ENCODE assay signal across 1 cellular context in genomic region chr1:41015894-41016470, GRCh38.
TF ChIP-seq lines count a peak whose summit lies in the region.

No MANE protein-coding gene starts in this region.

TF ChIP-seq in WTC11, 78 proteins besides CTCF, POLR2A, EP300 and RAD21 (continued from another document):
- no peak for TF ChIP-seq PREB (CRISPR knock-in tag; IDR thresholded peaks at IDR 0.05; ENCODE audit: borderline replicate concordance)
- no peak for TF ChIP-seq GTF2I (CRISPR knock-in tag; conservative IDR thresholded peaks at IDR 0.05)
- no peak for TF ChIP-seq RELA (CRISPR knock-in tag; IDR thresholded peaks at IDR 0.05; ENCODE audit: borderline replicate concordance)
- no peak for TF ChIP-seq HMGXB4 (CRISPR knock-in tag; IDR thresholded peaks at IDR 0.05)
- no peak for TF ChIP-seq KAT7 (CRISPR knock-in tag; IDR thresholded peaks at IDR 0.05; ENCODE audit: borderline replicate concordance)
- TF ChIP-seq JUN (CRISPR knock-in tag; IDR thresholded peaks at IDR 0.05) = no peak
- no peak for TF ChIP-seq E2F5 (CRISPR knock-in tag; IDR thresholded peaks at IDR 0.05)
- TF ChIP-seq PRRX2 (CRISPR knock-in tag; IDR thresholded peaks at IDR 0.05) = no peak
- no peak for TF ChIP-seq FOXK1 (CRISPR knock-in tag; IDR thresholded peaks at IDR 0.05)
- no peak for TF ChIP-seq SOX15 (CRISPR knock-in tag; IDR thresholded peaks at IDR 0.05)
- TF ChIP-seq ETV6 (CRISPR knock-in tag; IDR thresholded peaks at IDR 0.05) = no peak
- TF ChIP-seq TEAD4 (CRISPR knock-in tag; IDR thresholded peaks at IDR 0.05) = no peak
- no peak for TF ChIP-seq ZNF532 (CRISPR knock-in tag; IDR thresholded peaks at IDR 0.05; ENCODE audit: borderline replicate concordance)
- TF ChIP-seq CREM (CRISPR knock-in tag; IDR thresholded peaks at IDR 0.05) = no peak
- TF ChIP-seq SP1 (CRISPR knock-in tag; conservative IDR thresholded peaks at IDR 0.05) = no peak
- TF ChIP-seq, protein P1, sequence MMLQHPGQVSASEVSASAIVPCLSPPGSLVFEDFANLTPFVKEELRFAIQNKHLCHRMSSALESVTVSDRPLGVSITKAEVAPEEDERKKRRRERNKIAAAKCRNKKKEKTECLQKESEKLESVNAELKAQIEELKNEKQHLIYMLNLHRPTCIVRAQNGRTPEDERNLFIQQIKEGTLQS (CRISPR knock-in tag; conservative IDR thresholded peaks at IDR 0.05) = no peak
